Comparison of ENCODE assay signal across 11 cellular contexts in genomic region chr3:128416578-128417150, GRCh38. TPM values are rescaled to one million over a fixed set of nuclear protein-coding genes. Genes with fewer than 3 reads are reported as not detected.
DNase-seq lines count a peak whose midpoint lies in the region; ATAC-seq, FAIRE-seq and TF ChIP-seq lines count a peak whose summit lies in the region.
"Had no signal": no experiment of that assay in that cellular context is flagged by ENCODE, and none has a peak within 500 bp of the region (broad histone marks: within the 10 kb centered on the region; RNA-seq: fewer than 3 reads in every experiment).

No MANE protein-coding gene starts in this region.

- TF ChIP-seq CTCF in A549 (IDR thresholded peaks at IDR 0.05) (no peak), HL-60 (IDR thresholded peaks at IDR 0.05; ENCODE audit: insufficient read depth, low read length) (no peak), fibroblast of villous mesenchyme (IDR thresholded peaks at IDR 0.05; ENCODE audit: insufficient read depth, low read depth, low read length) (no peak)

- no peaks in the 10 kb centered on the region for H3K9me3 ChIP-seq in A549

- ATAC-seq in A549: peak; percentile 91 to 92
- no peak for ATAC-seq in HG02870 (IDR thresholded peaks at IDR 0.05; ENCODE audit: unreplicated experiment)
- no peak for ATAC-seq in HG02938 (IDR thresholded peaks at IDR 0.05; ENCODE audit: unreplicated experiment)
- ATAC-seq: sciatic nerve had no signal

- peak overlapping the region; percentile 66 for H3K4me2 ChIP-seq in A549

- no peak for FAIRE-seq in A549 (lab: Jason Lieb, UNC)

- H3K27me3 ChIP-seq in HL-60 (ENCODE audit: insufficient read depth, poor library complexity, severe bottlenecking): no peaks in the 10 kb centered on the region

- DNase-seq in A549 (ENCODE audit: low read depth in 1 of 2, low spot score in 1 of 2): peak; percentile 72 to 91
- DNase-seq in HL-60 (ENCODE audit: low read depth in 1 of 2, low spot score in 1 of 2): peak; percentile 66 to 77
- peak; percentile 9 for DNase-seq in SK-MEL-5 (ENCODE audit: low read depth, low spot score)
- DNase-seq in fibroblast of villous mesenchyme (ENCODE audit: low read depth): peak; percentile 80
- no peak for DNase-seq in Ammon's horn (ENCODE audit: low spot score)
- DNase-seq in hypothalamus (lab: John Stamatoyannopoulos, UW): no peak
- DNase-seq: C1 segment of cervical spinal cord, T-helper 9 cell had no signal

- CTCF ChIA-PET in A549 (lab: Yijun Ruan, JAX): interaction anchor here (0.9 kb wide), 1 partner anchor 9 kb away, joined by 4 read pairs; no protein-coding TSS in a partner anchor

- no peak for TF ChIP-seq RAD21 in A549 (conservative IDR thresholded peaks at IDR 0.05 in 1 of 2, IDR thresholded peaks at IDR 0.05 in 1 of 2)

- TF ChIP-seq POLR2A in A549 (IDR thresholded peaks at IDR 0.05; ENCODE audit: low read length): no peak

- peak in 1 of 2 experiments; percentile 62; a peak in 1 of 5 replicates for TF ChIP-seq EP300 in A549 (IDR thresholded peaks at IDR 0.05)

- in situ Hi-C loops in SK-MEL-5 (cut with HindIII; ENCODE audit: low pct_unique_long_range_greater_than_20kb, low sequenced_read_pairs): no loop called here

- POLR2A ChIA-PET in A549 (lab: Yijun Ruan, JAX): no interaction called here

- WGBS in A549 (ENCODE audit: missing lambda C conversion rate): 18% methylated on average over 9 of the region's 9 CpGs

- no peak overlapping the region for H3K4me3 ChIP-seq in A549
- H3K4me3 ChIP-seq in HL-60 (replicated peaks; ENCODE audit: insufficient read depth, low read length): no peak overlapping the region
- no peak overlapping the region for H3K4me3 ChIP-seq in fibroblast of villous mesenchyme (ENCODE audit: low read depth, low read length)

- H3K27ac ChIP-seq in A549 (peak overlapping the region; percentile 68 to 86), HL-60 (replicated peaks) (peak overlapping the region; percentile 19)

- H3K4me1 ChIP-seq in A549: peaks cover 25% of the 10 kb centered on the region

TF ChIP-seq in A549, 52 proteins besides CTCF, POLR2A, EP300 and RAD21:
- TF ChIP-seq CEBPB (IDR thresholded peaks at IDR 0.05): peak; percentile 41 to 66; a peak in 3 of 4 replicates
- TF ChIP-seq FOSL2 (IDR thresholded peaks at IDR 0.05): no peak
- peak; percentile 46 for TF ChIP-seq FOSL2 (CRISPR knock-in tag; IDR thresholded peaks at IDR 0.05)
- TF ChIP-seq EHF (CRISPR knock-in tag; IDR thresholded peaks at IDR 0.05): no peak
- peak; percentile 43; the same call in 1 of the 2 replicates for TF ChIP-seq MAX (IDR thresholded peaks at IDR 0.05)
- peak in 1 of 2 experiments; percentile 65; a peak in 2 of 5 replicates for TF ChIP-seq JUN (IDR thresholded peaks at IDR 0.05)

RNA-seq across cellular contexts. Expression of gene DNAJB8, which starts 50.0 kb away (rescaled TPM):
- not detected in 2 replicates for polyA plus RNA-seq in A549 (2011; rRNA removed)
- not detected in 2 replicates for polyA plus RNA-seq in A549 (2012; cell fraction: cytosol; rRNA removed)
- not detected in 2 replicates for polyA plus RNA-seq in A549 (2012; cell fraction: nucleus; rRNA removed)
- not detected in 3 replicates for polyA plus RNA-seq in A549 (2017; fragmentation: RNase III; extraction: RNeasy Plus Mini Kit Qiagen cat#74134 plus additional on column Dnase treatment)
- polyA minus RNA-seq in A549 (2011; rRNA and poly(A)+ RNA removed): not detected in 2 replicates
- total RNA-seq in SK-MEL-5 (2014; rRNA removed; shearing (Covaris generic)): not detected in 2 replicates
- polyA plus RNA-seq in SK-MEL-5 (2015; cell fraction: cytosol; rRNA removed): not detected in 2 replicates
- polyA plus RNA-seq in SK-MEL-5 (2015; cell fraction: nucleus; rRNA removed): not detected in 2 replicates
- total RNA-seq in fibroblast of villous mesenchyme: not detected in 2 replicates
- total RNA-seq: sciatic nerve had no signal

Comparison
In these comparisons a context has a peak if more than half of its experiments do, and no peak if none do; other contexts are left out.
1. ATAC-seq: peak in A549 (2 of 2); none in HG02870 (single experiment) and HG02938 (single experiment).
2. DNase-seq: peak in A549 (2 of 2), HL-60 (2 of 2), SK-MEL-5 (single experiment) and fibroblast of villous mesenchyme (single experiment); none in Ammon's horn (single experiment) and hypothalamus (0 of 51).